1 cellular context compared by ENCODE assay signal in the genomic region with DNA sequence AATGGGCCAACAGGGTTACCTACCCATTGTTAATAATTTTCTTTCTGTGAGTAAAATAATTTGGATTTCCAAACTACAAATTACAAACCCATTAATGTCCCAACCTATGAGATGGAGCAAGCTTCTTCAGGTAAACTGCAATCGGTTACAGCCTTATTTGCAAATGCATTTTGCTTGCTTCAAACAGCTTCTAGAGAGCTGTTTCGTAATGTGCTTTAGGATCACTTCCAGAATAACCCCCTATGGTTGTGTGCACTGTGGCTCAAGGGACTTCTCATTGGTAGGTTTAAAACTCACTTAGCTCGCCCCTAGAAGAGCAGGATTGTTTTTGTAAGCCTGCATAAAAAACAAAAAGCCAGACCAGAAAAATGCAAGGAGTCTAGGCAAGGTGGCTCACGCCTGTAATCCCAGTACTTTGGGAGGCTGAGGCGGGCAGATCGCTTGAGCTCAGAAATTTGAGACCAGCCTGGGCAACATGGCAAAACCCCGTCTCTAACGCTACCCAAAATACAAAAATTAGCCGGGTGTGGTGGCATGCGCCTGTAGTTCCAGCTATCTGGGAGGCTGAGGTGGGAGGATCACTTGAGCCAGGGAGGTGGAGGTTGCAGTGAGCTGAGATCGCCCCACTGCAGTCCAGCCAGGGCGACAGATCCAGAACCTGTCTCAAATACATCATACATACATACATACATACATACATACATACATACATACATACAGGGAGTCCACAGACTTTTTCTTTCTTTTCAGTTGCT.
TF ChIP-seq lines count a peak whose summit lies in the region.

No MANE protein-coding gene starts in this region.

TF ChIP-seq in A549, 52 proteins besides CTCF, POLR2A, EP300 and RAD21 (continued from another document):
- no peak for TF ChIP-seq HMGXB4 (CRISPR knock-in tag; IDR thresholded peaks at IDR 0.05; ENCODE audit: borderline replicate concordance)
- TF ChIP-seq ZFP36 (IDR thresholded peaks at IDR 0.05; ENCODE audit: borderline replicate concordance, partially characterized antibody) = no peak
- TF ChIP-seq GATA3 (IDR thresholded peaks at IDR 0.05; ENCODE audit: borderline replicate concordance) = no peak
- no peak for TF ChIP-seq HOXB5 (CRISPR knock-in tag; IDR thresholded peaks at IDR 0.05)
- TF ChIP-seq MYC (IDR thresholded peaks at IDR 0.05; ENCODE audit: borderline replicate concordance, low read length) = no peak
- no peak for TF ChIP-seq SMC3 (IDR thresholded peaks at IDR 0.05)
- no peak for TF ChIP-seq FOSL2 (IDR thresholded peaks at IDR 0.05)
- TF ChIP-seq FOSL2 (CRISPR knock-in tag; IDR thresholded peaks at IDR 0.05) = no peak
TF ChIP-seq in A549: peak in this region for 0.
